In genomic region chr11:105635466-105635865, GRCh38 we compare ENCODE assay signal across 8 cellular contexts. TPM values are rescaled to one million over a fixed set of nuclear protein-coding genes. Genes with fewer than 3 reads are reported as not detected.
"Had no signal": no experiment of that assay in that cellular context is flagged by ENCODE, and none has a peak within 500 bp of the region (broad histone marks: within the 10 kb centered on the region; RNA-seq: fewer than 3 reads in every experiment).

No MANE protein-coding gene starts in this region.

- ATAC-seq: HepG2, K562 had no signal

- H3K27me3 Mint-ChIP-seq: IgD-negative memory B cell had no signal

- H3K9me3 Mint-ChIP-seq: IgD-negative memory B cell had no signal

- H3K4me3 ChIP-seq: K562 had no signal

- H3K4me1 Mint-ChIP-seq: IgD-negative memory B cell had no signal

- H3K36me3 Mint-ChIP-seq: IgD-negative memory B cell had no signal

- H3K4me3 Mint-ChIP-seq: IgD-negative memory B cell had no signal

- DNase-seq: IMR-90, KBM-7, KG1 had no signal

- H3K27ac Mint-ChIP-seq: IgD-negative memory B cell had no signal

RNA-seq across cellular contexts. Expression of gene GRIA4, which starts 25.6 kb away (rescaled TPM):
- total RNA-seq: HepG2, HT-29, HT1080, K562 had no signal
